15 cellular contexts compared by ENCODE assay signal in genomic region chr3:48826451-48826850, GRCh38. TPM values are rescaled to one million over a fixed set of nuclear protein-coding genes. Genes with fewer than 3 reads are reported as not detected.
DNase-seq lines count a peak whose midpoint lies in the region; ATAC-seq and TF ChIP-seq lines count a peak whose summit lies in the region.
"Had no signal": no experiment of that assay in that cellular context is flagged by ENCODE, and none has a peak within 500 bp of the region (broad histone marks: within the 10 kb centered on the region; RNA-seq: fewer than 3 reads in every experiment).

No MANE protein-coding gene starts in this region.

- H3K27me3 ChIP-seq in fibroblast of lung (ENCODE audit: control insufficient read depth, insufficient read depth, low read length), result no peaks in the 10 kb centered on the region
- no peaks in the 10 kb centered on the region for H3K27me3 ChIP-seq in skeletal muscle satellite cell (ENCODE audit: control insufficient read depth, insufficient read depth, low read length)

- H3K4me1 Mint-ChIP-seq in T-helper 2 cell treated with Interferon-gamma antibody and Interleukin-4, amounts not matched to agents 5 μg/mL and 100 μg/mL, for 36 hours (ENCODE audit: low read depth), result peaks cover 2% of the 10 kb centered on the region
- H3K4me1 Mint-ChIP-seq: activated CD4-positive, alpha-beta memory T cell treated with anti-CD3 and anti-CD28 coated beads, Interleukin-2, amount 10 ng/mL, durations not matched to agents 7 days and 5 days had no signal

- peak overlapping the region; percentile 50 for H3K27ac ChIP-seq in fibroblast of lung (ENCODE audit: insufficient read depth, low read length)
- H3K27ac ChIP-seq in substantia nigra (ENCODE audit: low read depth, low read length, poor library complexity, severe bottlenecking), result no peak overlapping the region

- H3K4me2 ChIP-seq in fibroblast of lung (ENCODE audit: extremely low read depth, insufficient read depth, low read length) (no peak overlapping the region), skeletal muscle satellite cell (ENCODE audit: low read length) (peak overlapping the region; percentile 46)

- H3K9me3 Mint-ChIP-seq in T-helper 2 cell treated with Interferon-gamma antibody and Interleukin-4, amounts not matched to agents 5 μg/mL and 100 μg/mL, for 36 hours, result no peaks in the 10 kb centered on the region
- H3K9me3 Mint-ChIP-seq: activated CD4-positive, alpha-beta memory T cell treated with anti-CD3 and anti-CD28 coated beads, Interleukin-2, amount 10 ng/mL, durations not matched to agents 7 days and 5 days; activated naive CD8-positive, alpha-beta T cell treated with anti-CD3 and anti-CD28 coated beads, Interleukin-2, amount 10 ng/mL, durations not matched to agents 7 days and 5 days; T-cell had no signal

- H3K9me3 ChIP-seq in fibroblast of lung (ENCODE audit: control insufficient read depth, insufficient read depth, low read depth, low read length) (no peaks in the 10 kb centered on the region), skeletal muscle satellite cell (replicated peaks; ENCODE audit: low read length) (no peaks in the 10 kb centered on the region)

- H3K9ac ChIP-seq in fibroblast of lung (ENCODE audit: insufficient read depth, low read length) (no peak overlapping the region), skeletal muscle satellite cell (ENCODE audit: low read depth, low read length) (no peak overlapping the region)

- ATAC-seq in HG03196 (IDR thresholded peaks at IDR 0.05; ENCODE audit: unreplicated experiment), result no peak
- ATAC-seq: sciatic nerve, T-cell had no signal

- H3K36me3 Mint-ChIP-seq in T-helper 2 cell treated with Interferon-gamma antibody and Interleukin-4, amounts not matched to agents 5 μg/mL and 100 μg/mL, for 36 hours (ENCODE audit: low read depth), result peaks cover 2% of the 10 kb centered on the region

- H3K27me3 Mint-ChIP-seq in T-helper 2 cell treated with Interferon-gamma antibody and Interleukin-4, amounts not matched to agents 5 μg/mL and 100 μg/mL, for 36 hours (ENCODE audit: low read depth), result no peaks in the 10 kb centered on the region
- H3K27me3 Mint-ChIP-seq: activated CD4-positive, alpha-beta memory T cell treated with anti-CD3 and anti-CD28 coated beads, Interleukin-2, amount 10 ng/mL, durations not matched to agents 7 days and 5 days; activated naive CD8-positive, alpha-beta T cell treated with anti-CD3 and anti-CD28 coated beads, Interleukin-2, amount 10 ng/mL, durations not matched to agents 7 days and 5 days; T-cell had no signal

- no peak for TF ChIP-seq CTCF in fibroblast of lung (conservative IDR thresholded peaks at IDR 0.05 in 1 of 2, IDR thresholded peaks at IDR 0.05 in 1 of 2; ENCODE audit: low read depth in 1 of 2, low read length in 2 of 2)

- H4K20me1 ChIP-seq in fibroblast of lung (ENCODE audit: control insufficient read depth, extremely low read depth, insufficient read depth, low read length), result no peaks in the 10 kb centered on the region

- H3K4me3 Mint-ChIP-seq in T-helper 2 cell treated with Interferon-gamma antibody and Interleukin-4, amounts not matched to agents 5 μg/mL and 100 μg/mL, for 36 hours, result no peak overlapping the region
- H3K4me3 Mint-ChIP-seq: activated CD4-positive, alpha-beta memory T cell treated with anti-CD3 and anti-CD28 coated beads, Interleukin-2, amount 10 ng/mL, durations not matched to agents 7 days and 5 days; activated naive CD8-positive, alpha-beta T cell treated with anti-CD3 and anti-CD28 coated beads, Interleukin-2, amount 10 ng/mL, durations not matched to agents 7 days and 5 days; T-cell had no signal

- H2AFZ ChIP-seq in fibroblast of lung (ENCODE audit: low read length), result no peak overlapping the region

- H3K4me1 ChIP-seq in fibroblast of lung (ENCODE audit: control insufficient read depth, extremely low read depth, insufficient read depth, low read length) (peaks cover 2% of the 10 kb centered on the region), skeletal muscle satellite cell (ENCODE audit: control insufficient read depth, insufficient read depth, low read length) (peaks cover 12% of the 10 kb centered on the region)

- DNase-seq in ELR (ENCODE audit: low read depth) (peak; percentile 88), RPMI7951 (ENCODE audit: low read depth) (peak; percentile 44), fibroblast of lung (ENCODE audit: low read depth in 2 of 2) (peak; percentile 64 to 97), substantia nigra (lab: John Stamatoyannopoulos, UW) (no peak), T-helper 1 cell (no peak)
- no peak for DNase-seq in T-helper 2 cell treated with Interferon-gamma antibody and Interleukin-4, amounts not matched to agents 5 μg/mL and 100 μg/mL, for 36 hours (ENCODE audit: low spot score)
- DNase-seq: activated CD4-positive, alpha-beta memory T cell treated with anti-CD3 and anti-CD28 coated beads, Interleukin-2, amount 10 ng/mL, durations not matched to agents 7 days and 5 days; activated naive CD8-positive, alpha-beta T cell treated with anti-CD3 and anti-CD28 coated beads, Interleukin-2, amount 10 ng/mL, durations not matched to agents 7 days and 5 days; DMS53; NCI-H1436; NK-92 treated with Interleukin-12 subunit alpha and Interleukin-12 subunit beta, amount 100 ng/mL, for 24 hours; T-cell had no signal

- H3K4me3 ChIP-seq in fibroblast of lung (replicated peaks in 1 of 4; ENCODE audit: control extremely low read depth in 1 of 4, insufficient read depth in 1 of 4, low read depth in 3 of 4, low read length in 4 of 4), result no peak overlapping the region
- H3K4me3 ChIP-seq in skeletal muscle satellite cell (ENCODE audit: low read length), result no peak overlapping the region

- H3K79me2 ChIP-seq in fibroblast of lung (ENCODE audit: control insufficient read depth, insufficient read depth, low read length), result peaks cover 21% of the 10 kb centered on the region

- H3K36me3 ChIP-seq in fibroblast of lung (ENCODE audit: control insufficient read depth, insufficient read depth, low read length) (no peaks in the 10 kb centered on the region), skeletal muscle satellite cell (ENCODE audit: insufficient read depth, low read length) (no peaks in the 10 kb centered on the region)

- no peak overlapping the region for H3K27ac Mint-ChIP-seq in T-helper 2 cell treated with Interferon-gamma antibody and Interleukin-4, amounts not matched to agents 5 μg/mL and 100 μg/mL, for 36 hours
- H3K27ac Mint-ChIP-seq: activated CD4-positive, alpha-beta memory T cell treated with anti-CD3 and anti-CD28 coated beads, Interleukin-2, amount 10 ng/mL, durations not matched to agents 7 days and 5 days; activated naive CD8-positive, alpha-beta T cell treated with anti-CD3 and anti-CD28 coated beads, Interleukin-2, amount 10 ng/mL, durations not matched to agents 7 days and 5 days; T-cell had no signal

RNA-seq across cellular contexts. Expression of gene PRKAR2A, which starts 21.2 kb away (rescaled TPM):
- total RNA-seq in RPMI7951 (2014; rRNA removed; shearing (Covaris generic)), result 35.8 and 38.7 TPM in 2 replicates
- 17.8 and 18.7 TPM in 2 replicates for total RNA-seq in fibroblast of lung
- 19.1 and 22.3 TPM in 2 replicates for polyA plus RNA-seq in fibroblast of lung
- 22.6 and 26.3 TPM in 2 replicates for polyA plus RNA-seq in fibroblast of lung (2012)
- 21.3 and 34.5 TPM in 2 replicates for polyA minus RNA-seq in fibroblast of lung (ENCODE audit: low replicate concordance)
- 47.4 and 54.4 TPM in 2 replicates for total RNA-seq in skeletal muscle satellite cell (2012; rRNA removed)

Comparison
In these comparisons a context has a peak if more than half of its experiments do, and no peak if none do; other contexts are left out.
1. DNase-seq: peak in ELR (single experiment), RPMI7951 (single experiment) and fibroblast of lung (2 of 2); none in substantia nigra (0 of 49), T-helper 1 cell (0 of 5) and T-helper 2 cell treated with Interferon-gamma antibody and Interleukin-4, amounts not matched to agents 5 μg/mL and 100 μg/mL, for 36 hours (single experiment).